Comparison of ENCODE assay signal across 8 cellular contexts in genomic region chr10:32445740-32446615, GRCh38. TPM values are rescaled to one million over a fixed set of nuclear protein-coding genes. Genes with fewer than 3 reads are reported as not detected.
DNase-seq lines count a peak whose midpoint lies in the region; ATAC-seq, FAIRE-seq and TF ChIP-seq lines count a peak whose summit lies in the region.

TSS of gene CCDC7 (plus strand) at chr10:32446140. CDS start at chr10:32451643, 5,503 bp downstream.

- H4K91ac ChIP-seq in H1 (replicated peaks; ENCODE audit: insufficient read length, low read length), result peak within 1 kb of the TSS; percentile 52

- H2AFZ ChIP-seq in H1 (ENCODE audit: low read length), result peak within 1 kb of the TSS; percentile 99

- POLR2A ChIA-PET in H1 (lab: Charles Lee; ENCODE audit: partially characterized antibody), result interaction anchor here (0.6 to 2.0 kb wide), 3 partner anchors 21 to 100 kb away, joined by 3 to 6 read pairs (median 4); no protein-coding TSS in a partner anchor

- ATAC-seq in GM19467 (IDR thresholded peaks at IDR 0.05; ENCODE audit: unreplicated experiment), result peak; percentile 98

- H3K4me3 ChIP-seq in H1 (ENCODE audit: extremely low read depth in 1 of 4, insufficient read depth in 2 of 4, low read depth in 3 of 4, low read length in 4 of 4), result peak within 1 kb of the TSS; percentile 78 to 93 (median 86)
- H3K4me3 ChIP-seq in mesendoderm (ENCODE audit: low read length), result peak within 1 kb of the TSS; percentile 47

- H3K14ac ChIP-seq in H1 (ENCODE audit: insufficient read length), result peak within 1 kb of the TSS; percentile 27

- H3K79me2 ChIP-seq in H1 (ENCODE audit: control insufficient read depth in 1 of 2, insufficient read depth in 2 of 2, low read length in 2 of 2) (no peaks in the 10 kb centered on the region), mesendoderm (ENCODE audit: control insufficient read depth, insufficient read depth, low read length) (no peaks in the 10 kb centered on the region)

- TF ChIP-seq RAD21 in H1 (IDR thresholded peaks at IDR 0.05 in 1 of 2, conservative IDR thresholded peaks at IDR 0.05 in 1 of 2; ENCODE audit: low read depth in 2 of 2, low read length in 2 of 2), result peak in 1 of 2 experiments; percentile 40; a peak in 2 of 4 replicates

- H3K56ac ChIP-seq in H1 (replicated peaks; ENCODE audit: insufficient read length, low read depth, low read length), result peak within 1 kb of the TSS; percentile 32
- peak within 1 kb of the TSS; percentile 88 for H3K56ac ChIP-seq in mesendoderm (ENCODE audit: low read length)

- no peak within 1 kb of the TSS for H2BK120ac ChIP-seq in H1 (replicated peaks; ENCODE audit: low read depth, low read length)
- no peak within 1 kb of the TSS for H2BK120ac ChIP-seq in mesendoderm (ENCODE audit: low read depth, low read length)

- FAIRE-seq in H1 (lab: Jason Lieb, UNC), result no peak

- no peak within 1 kb of the TSS for H2BK12ac ChIP-seq in H1 (ENCODE audit: low read depth, low read length)

- H4K20me1 ChIP-seq in H1 (replicated peaks in 1 of 2; ENCODE audit: control insufficient read depth in 1 of 2, insufficient read depth in 2 of 2, low read length in 2 of 2), result no peaks in the 10 kb centered on the region

- H3K23ac ChIP-seq in H1 (ENCODE audit: insufficient read length) (no peak within 1 kb of the TSS), mesendoderm (ENCODE audit: low read length) (peak within 1 kb of the TSS; percentile 59)

- H2BK15ac ChIP-seq in H1 (ENCODE audit: low read length) (no peak within 1 kb of the TSS), mesendoderm (replicated peaks; ENCODE audit: low read depth) (no peak within 1 kb of the TSS)

- H2BK20ac ChIP-seq in H1 (ENCODE audit: low read length), result no peak within 1 kb of the TSS

- H2AK5ac ChIP-seq in H1 (ENCODE audit: low read depth, low read length) (no peak within 1 kb of the TSS), mesendoderm (ENCODE audit: low read length) (no peak within 1 kb of the TSS)

- no peaks in the 10 kb centered on the region for H3K9me3 ChIP-seq in H1 (ENCODE audit: insufficient read depth in 2 of 2, low read depth in 1 of 2, low read length in 1 of 2)

- TF ChIP-seq CTCF in H1 (IDR thresholded peaks at IDR 0.05; ENCODE audit: control extremely low read depth in 1 of 3, insufficient read depth in 1 of 3, low read depth in 1 of 3, low read length in 3 of 3), result peak in 2 of 3 experiments; percentile 18 to 29; a peak in 3 of 4 replicates

- no peaks in the 10 kb centered on the region for H3K27me3 ChIP-seq in H1 (replicated peaks in 1 of 4; ENCODE audit: control insufficient read depth in 3 of 4, extremely low read depth in 1 of 4, insufficient read depth in 3 of 4, low read length in 3 of 4)
- no peaks in the 10 kb centered on the region for H3K27me3 ChIP-seq in mesendoderm (ENCODE audit: insufficient read depth, low read length, poor library complexity)

- H3K9ac ChIP-seq in H1 (replicated peaks in 1 of 4; ENCODE audit: extremely low read depth in 1 of 4, low read depth in 3 of 4, low read length in 3 of 4) (peak within 1 kb of the TSS; percentile 62 to 89 (median 67)), mesendoderm (ENCODE audit: low read length) (peak within 1 kb of the TSS; percentile 79)

- TF ChIP-seq EP300 in H1 (IDR thresholded peaks at IDR 0.05; ENCODE audit: borderline replicate concordance in 1 of 2, low read depth in 2 of 2, low read length in 2 of 2), result peak in 1 of 2 experiments; percentile 48; a peak in 1 of 3 replicates

- CTCF ChIA-PET in H1 (lab: Charles Lee; ENCODE audit: partially characterized antibody), result interaction anchor here (1.1 kb wide), 2 partner anchors 10 to 77 kb away, joined by 3 read pairs; no protein-coding TSS in a partner anchor

- no peak within 1 kb of the TSS for H3K4ac ChIP-seq in H1 (replicated peaks; ENCODE audit: insufficient read length, low read depth, low read length)
- H3K4ac ChIP-seq in mesendoderm (ENCODE audit: low read depth, low read length), result peak within 1 kb of the TSS; percentile 94

- H4K5ac ChIP-seq in H1 (ENCODE audit: insufficient read length, low read depth, low read length), result peak within 1 kb of the TSS; percentile 92
- H4K5ac ChIP-seq in mesendoderm (ENCODE audit: low read length), result peak within 1 kb of the TSS; percentile 100

- H3K23me2 ChIP-seq in H1 (ENCODE audit: low read depth, low read length), result peaks cover 4% of the 10 kb centered on the region; the same call in 1 of the 2 replicates

- H4K8ac ChIP-seq in H1 (ENCODE audit: extremely low read depth, insufficient read depth, low read length) (peak within 1 kb of the TSS; percentile 91), mesendoderm (ENCODE audit: low read depth, low read length) (peak within 1 kb of the TSS; percentile 100)

- H3K36me3 ChIP-seq in H1 (ENCODE audit: control insufficient read depth in 2 of 4, insufficient read depth in 4 of 4, low read length in 3 of 4), result no peaks in the 10 kb centered on the region
- no peaks in the 10 kb centered on the region for H3K36me3 ChIP-seq in mesendoderm (ENCODE audit: control insufficient read depth, insufficient read depth, low read length)

- H3K18ac ChIP-seq in H1 (ENCODE audit: extremely low read depth, low read length) (peak within 1 kb of the TSS; percentile 65), mesendoderm (ENCODE audit: low read length) (peak within 1 kb of the TSS; percentile 94)

- WGBS in H1 (ENCODE audit: extremely low coverage in 1 of 2, insufficient coverage in 1 of 2, insufficient read length in 1 of 2, insufficient replicate concordance in 2 of 2, low coverage in 1 of 2, low lambda C conversion rate in 2 of 2, missing lambda C conversion rate in 1 of 2), 2 experiments, result 3% methylated on average over 53 of the region's 56 CpGs; no CpG with 5 or more reads in 1 of the 2 experiments
- no CpG with 5 or more reads among the region's 56 CpGs for WGBS in mesendoderm (ENCODE audit: extremely low coverage, insufficient coverage, low lambda C conversion rate)

- no peaks in the 10 kb centered on the region for H3K79me1 ChIP-seq in H1 (ENCODE audit: low read depth, low read length)
- H3K79me1 ChIP-seq in mesendoderm (ENCODE audit: low read length), result no peaks in the 10 kb centered on the region

- DNase-seq in COLO668 (lab: John Stamatoyannopoulos, UW; ENCODE audit: unreplicated experiment) (peak; percentile 92), HS-27A (ENCODE audit: low read depth) (peak; percentile 53), H1 (ENCODE audit: low read depth in 1 of 2, low spot score in 2 of 2) (peak; percentile 41 to 76), mesendoderm (peak; percentile 93)
- peak; percentile 34 for DNase-seq in NK-92 treated with Interleukin-12 subunit alpha and Interleukin-12 subunit beta, amount 100 ng/mL, for 24 hours (lab: John Stamatoyannopoulos, UW)
- peak; percentile 55 to 58 for DNase-seq in activated CD8-positive, alpha-beta memory T cell treated with anti-CD3 and anti-CD28 coated beads for 4 hours (ENCODE audit: low read depth in 2 of 2)
- peak; percentile 48 for DNase-seq in stimulated activated CD8-positive, alpha-beta memory T cell treated with anti-CD3 and anti-CD28 coated beads, Interleukin-15, amount 100 ng/mL, for 1 hour (ENCODE audit: low read depth)

- H3K4me1 ChIP-seq in H1 (replicated peaks in 1 of 4; ENCODE audit: control insufficient read depth in 3 of 4, insufficient read depth in 4 of 4, low read length in 3 of 4) (no peaks in the 10 kb centered on the region), mesendoderm (ENCODE audit: control insufficient read depth, low read depth, low read length) (no peaks in the 10 kb centered on the region)

- TF ChIP-seq POLR2A in H1 (IDR thresholded peaks at IDR 0.05; ENCODE audit: control extremely low read depth in 1 of 2, low read depth in 2 of 2, low read length in 2 of 2), result peak; percentile 44 to 81

- H3K27ac ChIP-seq in H1 (ENCODE audit: low read depth, low read length) (peak within 1 kb of the TSS; percentile 14), mesendoderm (ENCODE audit: low read depth, low read length) (peak within 1 kb of the TSS; percentile 81)

- H2BK5ac ChIP-seq in H1 (ENCODE audit: low read depth, low read length) (no peak within 1 kb of the TSS), mesendoderm (ENCODE audit: low read length) (peak within 1 kb of the TSS; percentile 14)

- H3K4me2 ChIP-seq in H1 (ENCODE audit: insufficient read depth in 1 of 2, low read depth in 2 of 2, low read length in 2 of 2) (peak within 1 kb of the TSS; percentile 80 to 87), mesendoderm (ENCODE audit: low read length) (peak within 1 kb of the TSS; percentile 75)

TF ChIP-seq in H1, 55 proteins besides CTCF, POLR2A, EP300 and RAD21 (continues in another document):
- 0 out of 2 replicates have a peak, but pooled peaks have one; percentile 39 for TF ChIP-seq SP4 (IDR thresholded peaks at IDR 0.05; ENCODE audit: low read length)
- TF ChIP-seq RNF2 (IDR thresholded peaks at IDR 0.05; ENCODE audit: borderline replicate concordance, low read depth, low read length, missing control alignments, poor library complexity, severe bottlenecking), result no peak
- TF ChIP-seq FOSL1 (IDR thresholded peaks at IDR 0.05; ENCODE audit: insufficient read depth, low read depth, low read length), result 0 out of 2 replicates have a peak, but pooled peaks have one; percentile 36
- TF ChIP-seq, protein P1, sequence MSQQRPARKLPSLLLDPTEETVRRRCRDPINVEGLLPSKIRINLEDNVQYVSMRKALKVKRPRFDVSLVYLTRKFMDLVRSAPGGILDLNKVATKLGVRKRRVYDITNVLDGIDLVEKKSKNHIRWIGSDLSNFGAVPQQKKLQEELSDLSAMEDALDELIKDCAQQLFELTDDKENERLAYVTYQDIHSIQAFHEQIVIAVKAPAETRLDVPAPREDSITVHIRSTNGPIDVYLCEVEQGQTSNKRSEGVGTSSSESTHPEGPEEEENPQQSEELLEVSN (IDR thresholded peaks at IDR 0.05), result peak; percentile 53
- peak; percentile 83 for TF ChIP-seq CREB1 (IDR thresholded peaks at IDR 0.05)
- TF ChIP-seq TBP (IDR thresholded peaks at IDR 0.05; ENCODE audit: low read depth, low read length), result peak; percentile 95
- TF ChIP-seq RFX5 (IDR thresholded peaks at IDR 0.05; ENCODE audit: borderline replicate concordance, low read depth, low read length), result no peak
- TF ChIP-seq ATF3 (IDR thresholded peaks at IDR 0.05; ENCODE audit: insufficient read depth, low read depth, low read length), result no peak

RNA-seq across cellular contexts. Expression of gene CCDC7, which starts in this region (rescaled TPM):
- total RNA-seq in H1 (2021; fragmentation: NEBNext Ultra II Directional; extraction: Animal tissue kit (Norgen Biotek cat#: 25700)), result 0.46 and 0.74 TPM in 2 replicates
- polyA plus RNA-seq in H1 (2011; rRNA removed), result 0.14 and 0.18 TPM in 2 replicates
- 0.14 TPM for polyA plus RNA-seq in H1 (2011; cell fraction: cytosol; rRNA removed)
- polyA plus RNA-seq in H1 (2011; cell fraction: nucleus; rRNA removed), result 0.53 TPM
- polyA plus RNA-seq in H1 (2012, experiment 1 of 2), result 0.19 to 0.77 TPM (median 0.27 TPM) in 4 replicates
- polyA plus RNA-seq in H1 (2012, experiment 2 of 2), result 0.42 TPM
- 0.73 TPM for polyA plus RNA-seq in H1 (2013, experiment 1 of 2)
- polyA plus RNA-seq in H1 (2013, experiment 2 of 2), result 0.46 TPM
- 0.35 and 1.00 TPM in 2 replicates for polyA minus RNA-seq in H1 (2011; rRNA and poly(A)+ RNA removed)
- not detected for polyA minus RNA-seq in H1 (2011; cell fraction: cytosol; rRNA and poly(A)+ RNA removed)
- polyA minus RNA-seq in H1 (2011; cell fraction: nucleus; rRNA and poly(A)+ RNA removed), result 2.3 TPM
- polyA plus RNA-seq in mesendoderm (2013, experiment 1 of 2), result 0.63 TPM
- polyA plus RNA-seq in mesendoderm (2013, experiment 2 of 2), result 0.41 TPM

Comparison
In these comparisons a context has a peak if more than half of its experiments do, and no peak if none do; other contexts are left out.
1. Peak in every context shown above with its lines: DNase-seq, ATAC-seq, H3K4me3 ChIP-seq and H3K27ac ChIP-seq.
2. DNase-seq: peak in every context shown above with its lines; median percentile 93 in mesendoderm; 92 in COLO668; 58 in H1; 56 in activated CD8-positive, alpha-beta memory T cell treated with anti-CD3 and anti-CD28 coated beads for 4 hours; 53 in HS-27A; 48 in stimulated activated CD8-positive, alpha-beta memory T cell treated with anti-CD3 and anti-CD28 coated beads, Interleukin-15, amount 100 ng/mL, for 1 hour; 34 in NK-92 treated with Interleukin-12 subunit alpha and Interleukin-12 subunit beta, amount 100 ng/mL, for 24 hours.